Comparison of ENCODE assay signal across 9 cellular contexts in genomic region chr11:6607190-6607635, GRCh38. TPM values are rescaled to one million over a fixed set of nuclear protein-coding genes. Genes with fewer than 3 reads are reported as not detected.
DNase-seq lines count a peak whose midpoint lies in the region; ATAC-seq and TF ChIP-seq lines count a peak whose summit lies in the region.
"Had no signal": no experiment of that assay in that cellular context is flagged by ENCODE, and none has a peak within 500 bp of the region (broad histone marks: within the 10 kb centered on the region; RNA-seq: fewer than 3 reads in every experiment).

No MANE protein-coding gene starts in this region.

- no peak for DNase-seq in left ventricle myocardium inferior
- DNase-seq in Right ventricle myocardium superior = no peak
- peak in 1 of 7 donors; percentile 15 for DNase-seq in adrenal gland
- DNase-seq in vagina (ENCODE audit: extremely low spot score in 2 of 2) = peak in 1 of 2 donors; percentile 16
- DNase-seq in NCI-H510A treated with DMSO at 0.1 percent for 48 hours (lab: John Stamatoyannopoulos, UW) = no peak
- no peak for DNase-seq in NCI-H1105 (lab: John Stamatoyannopoulos, UW)
- DNase-seq: DMS79 had no signal

- TF ChIP-seq CTCF in left ventricle myocardium inferior (IDR thresholded peaks at IDR 0.05; ENCODE audit: borderline replicate concordance) (no peak), adrenal gland (IDR thresholded peaks at IDR 0.05) (no peak), vagina (IDR thresholded peaks at IDR 0.05) (no peak)

- TF ChIP-seq POLR2A in adrenal gland (IDR thresholded peaks at IDR 0.05) (no peak), vagina (IDR thresholded peaks at IDR 0.05) (no peak)

- ATAC-seq in Right ventricle myocardium superior (ENCODE audit: poor library complexity) (no peak), GM21576 (IDR thresholded peaks at IDR 0.05; ENCODE audit: unreplicated experiment) (no peak)

- no peaks in the 10 kb centered on the region for H3K27me3 ChIP-seq in left ventricle myocardium inferior (ENCODE audit: low read depth)
- no peaks in the 10 kb centered on the region for H3K27me3 ChIP-seq in adrenal gland
- H3K27me3 ChIP-seq in vagina = no peaks in the 10 kb centered on the region

- intact Hi-C loops in left ventricle myocardium inferior (cut with micrococcal nuclease) = loop anchor here (2.0 kb wide), 1 partner anchor 76 kb away; the partner anchor contains the start of gene MRPL17
- intact Hi-C loops in Right ventricle myocardium superior (cut with DNase I) = no loop called here
- intact Hi-C loops in adrenal gland (cut with DNase I) = loop anchor here in 1 of 2 donors (10.0 kb wide), 1 partner anchor 72 kb away; no protein-coding TSS in a partner anchor
- intact Hi-C loops in vagina (cut with DNase I) = loop anchor here (10.0 kb wide), 1 partner anchor 48 kb away; the partner anchor contains the start of gene DCHS1

- H3K4me3 ChIP-seq in left ventricle myocardium inferior (peak overlapping the region; percentile 90), adrenal gland (peak overlapping the region in 1 of 4 donors; percentile 0), mesodermal cell (ENCODE audit: extremely low read depth, insufficient read depth, low read length, poor library complexity, severe bottlenecking) (peak overlapping the region; percentile 6), vagina (peak overlapping the region in 1 of 2 donors; percentile 31)

- H3K4me1 ChIP-seq in left ventricle myocardium inferior (peaks cover 94% of the 10 kb centered on the region), adrenal gland (replicated peaks in 1 of 2) (peaks cover 34 to 54% of the 10 kb centered on the region in 2 donors), mesodermal cell (ENCODE audit: control insufficient read depth, insufficient read depth, low read length, poor library complexity, severe bottlenecking) (peaks cover 46% of the 10 kb centered on the region), vagina (peaks cover 57% of the 10 kb centered on the region)

- H3K9me3 ChIP-seq in left ventricle myocardium inferior (replicated peaks) (no peaks in the 10 kb centered on the region), adrenal gland (replicated peaks in 1 of 3) (no peaks in the 10 kb centered on the region), mesodermal cell (ENCODE audit: control insufficient read depth, low read length) (no peaks in the 10 kb centered on the region), vagina (no peaks in the 10 kb centered on the region)

- H3K36me3 ChIP-seq in left ventricle myocardium inferior (peaks cover 38% of the 10 kb centered on the region), adrenal gland (replicated peaks in 1 of 2) (peaks cover 0 to 37% of the 10 kb centered on the region in 2 donors), mesodermal cell (ENCODE audit: control insufficient read depth, insufficient read depth, low read length) (peaks cover 60% of the 10 kb centered on the region), vagina (peaks cover 0 to 32% of the 10 kb centered on the region in 2 donors)

- peak overlapping the region; percentile 98 for H3K27ac ChIP-seq in left ventricle myocardium inferior (replicated peaks)
- H3K27ac ChIP-seq in adrenal gland = peak overlapping the region in 3 of 5 donors; percentile 75 to 90 (median 89)
- peak overlapping the region; percentile 96 for H3K27ac ChIP-seq in mesodermal cell (ENCODE audit: low read depth, low read length, severe bottlenecking)
- H3K27ac ChIP-seq in vagina = peak overlapping the region; percentile 87

RNA-seq across cellular contexts. Expression of gene ILK, which starts 3.6 kb away (rescaled TPM):
- total RNA-seq in left ventricle myocardium inferior = 192 TPM
- 191 TPM for total RNA-seq in Right ventricle myocardium superior
- 100 to 1,000 TPM in 7 of 8 donors, 10 to 100 TPM in 1; 99.1 to 191 (median 153) TPM for total RNA-seq in adrenal gland
- 100 to 1,000 TPM; 117 to 177 (median 162) TPM for polyA plus RNA-seq in adrenal gland
- 226 TPM for polyA plus RNA-seq in mesodermal cell (2013, experiment 1 of 2)
- 200 TPM for polyA plus RNA-seq in mesodermal cell (2013, experiment 2 of 2)
- total RNA-seq in vagina = 149 TPM

RNA-seq across cellular contexts. Expression of gene RRP8, which starts 3.8 kb away (rescaled TPM):
- total RNA-seq in left ventricle myocardium inferior = 19.2 TPM
- 19.8 TPM for total RNA-seq in Right ventricle myocardium superior
- total RNA-seq in adrenal gland = 10 to 100 TPM in 7 of 8 donors, 1 to 10 TPM in 1; 9.4 to 25.9 (median 19.6) TPM
- polyA plus RNA-seq in adrenal gland = 10 to 100 TPM; 24.2 to 34.8 (median 33.5) TPM
- 13.1 TPM for polyA plus RNA-seq in mesodermal cell (2013, experiment 1 of 2)
- 12.7 TPM for polyA plus RNA-seq in mesodermal cell (2013, experiment 2 of 2)
- total RNA-seq in vagina = 10.3 TPM

RNA-seq across cellular contexts. Expression of gene TAF10, which starts 4.8 kb away (rescaled TPM):
- total RNA-seq in left ventricle myocardium inferior (106 TPM), Right ventricle myocardium superior (83.6 TPM), adrenal gland (100 to 1,000 TPM in 7 of 8 donors, 10 to 100 TPM in 1; 69.7 to 290 (median 175) TPM), vagina (48.1 TPM)
- 100 to 1,000 TPM; 280 to 389 (median 310) TPM for polyA plus RNA-seq in adrenal gland
- 229 TPM for polyA plus RNA-seq in mesodermal cell (2013, experiment 1 of 2)
- polyA plus RNA-seq in mesodermal cell (2013, experiment 2 of 2) = 198 TPM

RNA-seq across cellular contexts. Expression of gene TPP1, which starts 12.0 kb away (rescaled TPM):
- total RNA-seq in left ventricle myocardium inferior (84.2 TPM), Right ventricle myocardium superior (71.5 TPM), adrenal gland (100 to 1,000 TPM; 138 to 464 (median 355) TPM), vagina (77.3 TPM)
- polyA plus RNA-seq in adrenal gland = 100 to 1,000 TPM in 1 of 3 donors, 10 to 100 TPM in 2; 84.2 to 371 (median 96.9) TPM
- 66.1 TPM for polyA plus RNA-seq in mesodermal cell (2013, experiment 1 of 2)
- polyA plus RNA-seq in mesodermal cell (2013, experiment 2 of 2) = 56.8 TPM

RNA-seq across cellular contexts. Expression of gene DCHS1, which starts 48.4 kb away (rescaled TPM):
- total RNA-seq in left ventricle myocardium inferior (9.5 TPM), Right ventricle myocardium superior (9.6 TPM), adrenal gland (10 to 100 TPM in 6 of 8 donors, 1 to 10 TPM in 2; 8.6 to 15.3 (median 11.6) TPM), vagina (28.7 TPM)
- polyA plus RNA-seq in adrenal gland = 10 to 100 TPM in 1 of 3 donors, 1 to 10 TPM in 2; 1.3 to 12.1 (median 5.0) TPM
- 61.7 TPM for polyA plus RNA-seq in mesodermal cell (2013, experiment 1 of 2)
- 45.3 TPM for polyA plus RNA-seq in mesodermal cell (2013, experiment 2 of 2)
